26 cellular contexts compared by ENCODE assay signal in genomic region chr17:70437656-70438055, GRCh38.
A peak's percentile ranks its signal among the peaks of the same experiment; 100 is the strongest.
DNase-seq lines count a peak whose midpoint lies in the region; ATAC-seq, FAIRE-seq and TF ChIP-seq lines count a peak whose summit lies in the region.
"Had no signal": no experiment of that assay in that cellular context is flagged by ENCODE, and none has a peak within 500 bp of the region (broad histone marks: within the 10 kb centered on the region; RNA-seq: fewer than 3 reads in every experiment).

No MANE protein-coding gene starts in this region.

- H3K27me3 Mint-ChIP-seq in activated T-helper 2 cell treated with anti-CD3 and anti-CD28 coated beads, Interferon-gamma antibody, Interleukin-2, Interleukin-4, amounts not matched to agents 10 μg/mL and 5 μg/mL and 100 μg/mL, durations not matched to agents 14 hours and 24 hours and 36 hours (ENCODE audit: low read depth): no peaks in the 10 kb centered on the region
- H3K27me3 Mint-ChIP-seq: CD8-positive, alpha-beta memory T cell had no signal

- H3K18ac ChIP-seq in mesenchymal stem cell (ENCODE audit: low read depth in 1 of 2, low read length in 2 of 2): no peak overlapping the region

- no peak overlapping the region for H3K14ac ChIP-seq in mesenchymal stem cell (ENCODE audit: low read length in 2 of 2)

- TF ChIP-seq RAD21 in HepG2 (CRISPR knock-in tag; IDR thresholded peaks at IDR 0.05): no peak

- no peak overlapping the region for H3K4me3 Mint-ChIP-seq in activated T-helper 2 cell treated with anti-CD3 and anti-CD28 coated beads, Interferon-gamma antibody, Interleukin-2, Interleukin-4, amounts not matched to agents 10 μg/mL and 5 μg/mL and 100 μg/mL, durations not matched to agents 14 hours and 24 hours and 36 hours (ENCODE audit: low read depth)
- H3K4me3 Mint-ChIP-seq: CD14-positive monocyte; CD4-positive, alpha-beta T cell; CD8-positive, alpha-beta memory T cell; HFFc6 had no signal

- CTCF ChIA-PET in HepG2 (lab: Yijun Ruan, JAX; ENCODE audit: low intra/inter-chr PET ratio, low total read pairs): no interaction called here

- no peak for TF ChIP-seq EP300 in HepG2 (IDR thresholded peaks at IDR 0.05; ENCODE audit: low read depth in 2 of 2, low read length in 2 of 2)
- TF ChIP-seq EP300 in HepG2 (CRISPR knock-in tag; IDR thresholded peaks at IDR 0.05; ENCODE audit: borderline replicate concordance): no peak

- H2BK120ac ChIP-seq in mesenchymal stem cell (ENCODE audit: low read depth, low read length): no peak overlapping the region

- H3K9me3 ChIP-seq in HepG2 (ENCODE audit: low read length) (peaks cover 78% of the 10 kb centered on the region), right lobe of liver (no peaks in the 10 kb centered on the region), mesenchymal stem cell (ENCODE audit: control insufficient read depth, low read length) (no peaks in the 10 kb centered on the region)
- H3K9me3 ChIP-seq: A549; BE2C; BLaER1 treated with 17β-estradiol and CSF1 and Interleukin-3, amounts not matched to agents 10 nM and 100 nM; HAP-1 had no signal

- H3K4me3 ChIP-seq in HepG2 (replicated peaks in 1 of 3; ENCODE audit: insufficient read depth in 1 of 3, low read depth in 2 of 3, low read length in 3 of 3) (no peak overlapping the region), right lobe of liver (no peak overlapping the region), mesenchymal stem cell (ENCODE audit: insufficient read depth in 1 of 2, low read depth in 1 of 2, low read length in 2 of 2) (no peak overlapping the region)
- H3K4me3 ChIP-seq: A549; BLaER1 treated with 17β-estradiol and CSF1 and Interleukin-3, amounts not matched to agents 10 nM and 100 nM; HAP-1 had no signal

- POLR2A ChIA-PET in HepG2 (lab: Yijun Ruan, JAX): no interaction called here

- H3K27ac Mint-ChIP-seq in activated T-helper 2 cell treated with anti-CD3 and anti-CD28 coated beads, Interferon-gamma antibody, Interleukin-2, Interleukin-4, amounts not matched to agents 10 μg/mL and 5 μg/mL and 100 μg/mL, durations not matched to agents 14 hours and 24 hours and 36 hours: no peak overlapping the region
- H3K27ac Mint-ChIP-seq: CD4-positive, alpha-beta T cell; CD8-positive, alpha-beta memory T cell; HFFc6 had no signal

- no TSS peak for BruUV-seq in HepG2 (replicated peaks; lab: Mats Ljungman, UMichigan)

- H2BK5ac ChIP-seq in mesenchymal stem cell (ENCODE audit: low read depth, low read length, poor library complexity, severe bottlenecking): no peak overlapping the region

- H3K9ac ChIP-seq in HepG2 (ENCODE audit: insufficient read depth, low read depth, low read length) (no peak overlapping the region), mesenchymal stem cell (ENCODE audit: low read length) (no peak overlapping the region)
- H3K9ac ChIP-seq: BLaER1 treated with 17β-estradiol and CSF1 and Interleukin-3, amounts not matched to agents 10 nM and 100 nM had no signal

- H3K27me3 ChIP-seq in HepG2 (ENCODE audit: control insufficient read depth in 1 of 2, insufficient read depth in 2 of 2, low read length in 2 of 2) (no peaks in the 10 kb centered on the region), right lobe of liver (no peaks in the 10 kb centered on the region), mesenchymal stem cell (ENCODE audit: control insufficient read depth in 1 of 2, insufficient read depth in 1 of 2, low read length in 2 of 2) (peaks cover 0 to 7% of the 10 kb centered on the region in 2 experiments)
- H3K27me3 ChIP-seq: BE2C had no signal

- H3K79me1 ChIP-seq in mesenchymal stem cell (replicated peaks; ENCODE audit: low read length, poor library complexity, severe bottlenecking): no peaks in the 10 kb centered on the region

- H3K4me2 ChIP-seq in HepG2 (ENCODE audit: low read depth, low read length): no peak overlapping the region
- no peak overlapping the region for H3K4me2 ChIP-seq in mesenchymal stem cell (ENCODE audit: low read length, poor library complexity, severe bottlenecking)
- H3K4me2 ChIP-seq: A549; BLaER1 treated with 17β-estradiol and CSF1 and Interleukin-3, amounts not matched to agents 10 nM and 100 nM had no signal

- H4K91ac ChIP-seq in mesenchymal stem cell (ENCODE audit: low read length): no peak overlapping the region

- H3K36me3 Mint-ChIP-seq in activated T-helper 2 cell treated with anti-CD3 and anti-CD28 coated beads, Interferon-gamma antibody, Interleukin-2, Interleukin-4, amounts not matched to agents 10 μg/mL and 5 μg/mL and 100 μg/mL, durations not matched to agents 14 hours and 24 hours and 36 hours (ENCODE audit: low read depth): no peaks in the 10 kb centered on the region
- H3K36me3 Mint-ChIP-seq: CD14-positive monocyte; CD8-positive, alpha-beta memory T cell had no signal

- no peak overlapping the region for H2AFZ ChIP-seq in HepG2 (ENCODE audit: low read length)
- no peak overlapping the region for H2AFZ ChIP-seq in mesenchymal stem cell (ENCODE audit: low read depth, low read length)

- no peak overlapping the region for H4K8ac ChIP-seq in mesenchymal stem cell (ENCODE audit: low read length)

- FAIRE-seq in HepG2 (lab: Jason Lieb, UNC): no peak
- FAIRE-seq: A549, D721Med, GM12892, GM19239, H54 had no signal

- H3K4me1 ChIP-seq in HepG2 (ENCODE audit: insufficient read depth, low read length): no peaks in the 10 kb centered on the region
- no peaks in the 10 kb centered on the region for H3K4me1 ChIP-seq in right lobe of liver
- no peaks in the 10 kb centered on the region for H3K4me1 ChIP-seq in mesenchymal stem cell (ENCODE audit: control insufficient read depth, insufficient read depth, low read depth, low read length)
- H3K4me1 ChIP-seq: A549; BE2C; BLaER1 treated with 17β-estradiol and CSF1 and Interleukin-3, amounts not matched to agents 10 nM and 100 nM; HAP-1 had no signal

- H2BK12ac ChIP-seq in mesenchymal stem cell (ENCODE audit: low read length in 2 of 2): no peak overlapping the region

- WGBS in HepG2 (ENCODE audit: low lambda C conversion rate): 38% methylated on average over 5 of the region's 5 CpGs
- WGBS in right lobe of liver (ENCODE audit: insufficient coverage, low coverage, low lambda C conversion rate, missing lambda C conversion rate): 35% methylated on average over 4 of the region's 5 CpGs
- WGBS in mesenchymal stem cell: 87% methylated on average over 5 of the region's 5 CpGs

- no peak overlapping the region for H3K23ac ChIP-seq in mesenchymal stem cell (ENCODE audit: low read length in 2 of 2)

- H2BK15ac ChIP-seq in mesenchymal stem cell (ENCODE audit: low read depth, poor library complexity, severe bottlenecking): no peak overlapping the region

- H3K36me3 ChIP-seq in HepG2 (replicated peaks in 1 of 2; ENCODE audit: control insufficient read depth in 1 of 2, insufficient read depth in 2 of 2, low read length in 2 of 2) (no peaks in the 10 kb centered on the region), right lobe of liver (no peaks in the 10 kb centered on the region), mesenchymal stem cell (ENCODE audit: control insufficient read depth in 1 of 2, insufficient read depth in 2 of 2, low read depth in 1 of 2, low read length in 2 of 2) (no peaks in the 10 kb centered on the region)
- H3K36me3 ChIP-seq: BE2C; BLaER1 treated with 17β-estradiol and CSF1 and Interleukin-3, amounts not matched to agents 10 nM and 100 nM; HAP-1 had no signal

- intact Hi-C loops in HepG2 (cut with micrococcal nuclease; ENCODE audit: unreplicated experiment): no loop called here
- intact Hi-C loops in right lobe of liver (cut with DNase I): no loop called here
- intact Hi-C loops in activated T-helper 2 cell treated with anti-CD3 and anti-CD28 coated beads, Interferon-gamma antibody, Interleukin-2, Interleukin-4, amounts not matched to agents 10 μg/mL and 5 μg/mL and 100 μg/mL, durations not matched to agents 14 hours and 24 hours and 36 hours (cut with micrococcal nuclease): no loop called here

- H4K20me1 ChIP-seq in HepG2 (ENCODE audit: insufficient read depth, low read length): no peaks in the 10 kb centered on the region
- H4K20me1 ChIP-seq: BLaER1 treated with 17β-estradiol and CSF1 and Interleukin-3, amounts not matched to agents 10 nM and 100 nM had no signal

- no peak overlapping the region for H2AK5ac ChIP-seq in mesenchymal stem cell (ENCODE audit: low read length, severe bottlenecking)

- H3K4me1 Mint-ChIP-seq in activated T-helper 2 cell treated with anti-CD3 and anti-CD28 coated beads, Interferon-gamma antibody, Interleukin-2, Interleukin-4, amounts not matched to agents 10 μg/mL and 5 μg/mL and 100 μg/mL, durations not matched to agents 14 hours and 24 hours and 36 hours (ENCODE audit: low read depth): no peaks in the 10 kb centered on the region
- H3K4me1 Mint-ChIP-seq: CD14-positive monocyte; CD8-positive, alpha-beta memory T cell had no signal

- H3K27ac ChIP-seq in HepG2 (ENCODE audit: extremely low read length, insufficient read depth, low read length): no peak overlapping the region
- H3K27ac ChIP-seq in right lobe of liver: no peak overlapping the region
- H3K27ac ChIP-seq in mesenchymal stem cell (ENCODE audit: low read length, poor library complexity, severe bottlenecking): no peak overlapping the region
- H3K27ac ChIP-seq: A549; BLaER1 treated with 17β-estradiol and CSF1 and Interleukin-3, amounts not matched to agents 10 nM and 100 nM had no signal

- in situ Hi-C loops in HepG2 (cut with HindIII; ENCODE audit: extremely low pct_ligation_motif_present, low pct_unique_long_range_greater_than_20kb): no loop called here

- no peak for ATAC-seq in HepG2
- no peak for ATAC-seq in right lobe of liver
- ATAC-seq: A549 had no signal

- no peak overlapping the region for H3K4ac ChIP-seq in mesenchymal stem cell (ENCODE audit: low read depth in 1 of 2, low read length in 2 of 2)

- H3K79me2 ChIP-seq in HepG2 (ENCODE audit: insufficient read depth, low read length): no peaks in the 10 kb centered on the region

- no peak for TF ChIP-seq CTCF in HepG2 (CRISPR knock-in tag; IDR thresholded peaks at IDR 0.05)
- TF ChIP-seq CTCF in right lobe of liver (IDR thresholded peaks at IDR 0.05): no peak

- DNase-seq in HepG2 (ENCODE audit: low spot score) (no peak), right lobe of liver (no peak), NCI-H69 (lab: John Stamatoyannopoulos, UW) (peak; percentile 2), mesenchymal stem cell (peak; percentile 5), mesenteric fat pad (ENCODE audit: low spot score) (no peak)
- DNase-seq in activated T-cell treated with anti-CD3 and anti-CD28 coated beads, Interleukin-2, amount 50 U/mL, for 1 hour: no peak
- DNase-seq in activated T-helper 2 cell treated with anti-CD3 and anti-CD28 coated beads, Interferon-gamma antibody, Interleukin-2, Interleukin-4, amounts not matched to agents 10 μg/mL and 5 μg/mL and 100 μg/mL, durations not matched to agents 14 hours and 24 hours and 36 hours (ENCODE audit: low spot score): no peak
- DNase-seq: 8988T; ACHN; AML-193; BE2C; CD4-positive, alpha-beta T cell; CD8-positive, alpha-beta memory T cell; DMS 273 treated with DMSO at 0.1 percent for 48 hours; DMS79; GF-D8; GOT3; HFFc6 had no signal

- no peak for TF ChIP-seq POLR2A in HepG2 (IDR thresholded peaks at IDR 0.05; ENCODE audit: insufficient read depth in 1 of 2, low read depth in 2 of 2, low read length in 2 of 2)
- TF ChIP-seq POLR2A in right lobe of liver (IDR thresholded peaks at IDR 0.05): no peak

- no peaks in the 10 kb centered on the region for H3K9me3 Mint-ChIP-seq in activated T-helper 2 cell treated with anti-CD3 and anti-CD28 coated beads, Interferon-gamma antibody, Interleukin-2, Interleukin-4, amounts not matched to agents 10 μg/mL and 5 μg/mL and 100 μg/mL, durations not matched to agents 14 hours and 24 hours and 36 hours
- H3K9me3 Mint-ChIP-seq: CD4-positive, alpha-beta T cell had no signal

Comparison
In these comparisons a context has a peak if more than half of its experiments do, and no peak if none do; other contexts are left out.
1. DNase-seq: peak in NCI-H69 (single experiment) and mesenchymal stem cell (single experiment); none in HepG2 (single experiment), right lobe of liver (0 of 3), mesenteric fat pad (single experiment), activated T-cell treated with anti-CD3 and anti-CD28 coated beads, Interleukin-2, amount 50 U/mL, for 1 hour (single experiment) and activated T-helper 2 cell treated with anti-CD3 and anti-CD28 coated beads, Interferon-gamma antibody, Interleukin-2, Interleukin-4, amounts not matched to agents 10 μg/mL and 5 μg/mL and 100 μg/mL, durations not matched to agents 14 hours and 24 hours and 36 hours (single experiment).